25 cellular contexts compared by ENCODE assay signal in genomic region chr1:3368059-3368458, GRCh38.
DNase-seq lines count a peak whose midpoint lies in the region; ATAC-seq and TF ChIP-seq lines count a peak whose summit lies in the region.
"Had no signal": no experiment of that assay in that cellular context is flagged by ENCODE, and none has a peak within 500 bp of the region (broad histone marks: within the 10 kb centered on the region; RNA-seq: fewer than 3 reads in every experiment).

No MANE protein-coding gene starts in this region.

- peak overlapping the region; percentile 85 for H3K27ac Mint-ChIP-seq in osteocyte (ENCODE audit: unreplicated experiment)
- H3K27ac Mint-ChIP-seq: CD4-positive, alpha-beta memory T cell; mesothelial cell of epicardium; naive thymus-derived CD8-positive, alpha-beta T cell; T-helper 1 cell treated with Interleukin-12 subunit alpha and Interleukin-12 subunit beta and Interleukin-4 antibody, amounts not matched to agents 30 μg/mL and 1 μg/mL, for 36 hours had no signal

- H3K4me3 ChIP-seq in ACC112 (ENCODE audit: low read depth, low read length) (peak overlapping the region; percentile 20; the same call in 1 of the 2 replicates), adipocyte (ENCODE audit: low read length) (peak overlapping the region; percentile 28), gastroesophageal sphincter (no peak overlapping the region)
- H3K4me3 ChIP-seq: A549, K562, ovary had no signal

- H3K36me3 ChIP-seq in ACC112 (ENCODE audit: insufficient read depth, low read length) = no peaks in the 10 kb centered on the region
- H3K36me3 ChIP-seq in adipocyte (ENCODE audit: control insufficient read depth, insufficient read depth, low read length, severe bottlenecking) = no peaks in the 10 kb centered on the region
- H3K36me3 ChIP-seq in gastroesophageal sphincter = no peaks in the 10 kb centered on the region
- H3K36me3 ChIP-seq: brain microvascular endothelial cell, ovary had no signal

- H3K27me3 ChIP-seq in ACC112 (ENCODE audit: insufficient read depth, low read length) (no peaks in the 10 kb centered on the region), adipocyte (replicated peaks; ENCODE audit: control insufficient read depth, insufficient read depth, low read length) (no peaks in the 10 kb centered on the region), gastroesophageal sphincter (peaks cover 14% of the 10 kb centered on the region)
- H3K27me3 ChIP-seq: ovary had no signal

- no peak for TF ChIP-seq CTCF in gastroesophageal sphincter (IDR thresholded peaks at IDR 0.05)
- TF ChIP-seq CTCF in osteocyte (IDR thresholded peaks at IDR 0.05) = no peak

- DNase-seq in adipocyte (ENCODE audit: low read depth) (no peak), osteocyte (ENCODE audit: extremely low spot score, unreplicated experiment) (no peak), NCI-H82 treated with DMSO at 0.1 percent for 48 hours (lab: John Stamatoyannopoulos, UW; ENCODE audit: unreplicated experiment) (no peak), head of caudate nucleus (no peak)
- DNase-seq: activated CD4-positive, CD25-positive, alpha-beta regulatory T cell; activated naive CD4-positive, alpha-beta T cell; brain microvascular endothelial cell; CD4-positive, alpha-beta memory T cell; effector CD8-positive, alpha-beta T cell; naive thymus-derived CD8-positive, alpha-beta T cell; NCI-H1092 treated with DMSO at 0.1 percent for 48 hours; NCI-H1694 treated with DMSO at 0.1 percent for 48 hours; NCI-H446 treated with DMSO at 0.1 percent for 48 hours; ovary; SK-N-SH; small intestine; stimulated activated naive CD4-positive, alpha-beta T cell had no signal

- H3K9me3 ChIP-seq in adipocyte (ENCODE audit: control insufficient read depth, low read length) = no peaks in the 10 kb centered on the region
- H3K9me3 ChIP-seq in gastroesophageal sphincter = no peaks in the 10 kb centered on the region
- H3K9me3 ChIP-seq: A549, ovary, SK-N-SH had no signal

- peak overlapping the region; percentile 82 for H3K27ac ChIP-seq in ACC112 (ENCODE audit: low read depth, low read length)
- peak overlapping the region in 3 of 4 donors; percentile 75 to 81 (median 76) for H3K27ac ChIP-seq in gastroesophageal sphincter
- H3K27ac ChIP-seq: A549, brain microvascular endothelial cell, ovary had no signal

- no peak overlapping the region for H3K4me3 Mint-ChIP-seq in osteocyte (ENCODE audit: unreplicated experiment)
- H3K4me3 Mint-ChIP-seq: CD4-positive, alpha-beta memory T cell; mesothelial cell of epicardium; naive thymus-derived CD8-positive, alpha-beta T cell; T-helper 1 cell treated with Interleukin-12 subunit alpha and Interleukin-12 subunit beta and Interleukin-4 antibody, amounts not matched to agents 30 μg/mL and 1 μg/mL, for 36 hours had no signal

- no peak for TF ChIP-seq EP300 in gastroesophageal sphincter (IDR thresholded peaks at IDR 0.05)

- no peaks in the 10 kb centered on the region for H3K9me3 Mint-ChIP-seq in osteocyte (ENCODE audit: unreplicated experiment)
- H3K9me3 Mint-ChIP-seq: mesothelial cell of epicardium; T-helper 1 cell treated with Interleukin-12 subunit alpha and Interleukin-12 subunit beta and Interleukin-4 antibody, amounts not matched to agents 30 μg/mL and 1 μg/mL, for 36 hours had no signal

- no peaks in the 10 kb centered on the region for H3K27me3 Mint-ChIP-seq in osteocyte (ENCODE audit: unreplicated experiment)

- peak overlapping the region; percentile 86 for H3K9ac ChIP-seq in adipocyte (ENCODE audit: low read length)
- H3K9ac ChIP-seq: SK-N-SH had no signal

- 77 to 88% methylated on average over 5 to 6 of the region's 14 CpGs for WGBS in gastroesophageal sphincter (ENCODE audit: low coverage in 1 of 2), 2 donors

- H3K36me3 Mint-ChIP-seq in osteocyte (ENCODE audit: unreplicated experiment) = no peaks in the 10 kb centered on the region
- H3K36me3 Mint-ChIP-seq: CD4-positive, alpha-beta memory T cell; mesothelial cell of epicardium; naive thymus-derived CD8-positive, alpha-beta T cell had no signal

- peaks cover 62% of the 10 kb centered on the region for H3K4me1 Mint-ChIP-seq in osteocyte (ENCODE audit: unreplicated experiment)

- H3K79me2 ChIP-seq in ACC112 (ENCODE audit: control insufficient read depth, insufficient read depth, low read length, unreplicated experiment) = no peaks in the 10 kb centered on the region

- intact Hi-C loops in head of caudate nucleus (cut with DNase I) = no loop called here

- ATAC-seq in gastroesophageal sphincter = no peak
- no peak for ATAC-seq in GM18867 (IDR thresholded peaks at IDR 0.05; ENCODE audit: unreplicated experiment)
- no peak for ATAC-seq in GM21786 (IDR thresholded peaks at IDR 0.05; ENCODE audit: unreplicated experiment)
- ATAC-seq: A549; K562; naive thymus-derived CD8-positive, alpha-beta T cell had no signal

- H3K4me1 ChIP-seq in ACC112 (ENCODE audit: control insufficient read depth, insufficient read depth, low read length, unreplicated experiment) (peaks cover 49% of the 10 kb centered on the region), adipocyte (ENCODE audit: control insufficient read depth, insufficient read depth, low read length) (peaks cover 54% of the 10 kb centered on the region), gastroesophageal sphincter (peaks cover 0 to 53% (median 9%) of the 10 kb centered on the region in 3 donors)
- H3K4me1 ChIP-seq: A549 had no signal

- TF ChIP-seq POLR2A in gastroesophageal sphincter (IDR thresholded peaks at IDR 0.05) = no peak

- no peak overlapping the region for H2AFZ ChIP-seq in ACC112 (ENCODE audit: low read length, unreplicated experiment)

Comparison
In these comparisons a context has a peak if more than half of its experiments do, and no peak if none do; other contexts are left out.
1. H3K4me3 ChIP-seq: peak in ACC112 (single experiment) and adipocyte (single experiment); none in gastroesophageal sphincter (0 of 2).